13 cellular contexts compared by ENCODE assay signal in the genomic region with DNA sequence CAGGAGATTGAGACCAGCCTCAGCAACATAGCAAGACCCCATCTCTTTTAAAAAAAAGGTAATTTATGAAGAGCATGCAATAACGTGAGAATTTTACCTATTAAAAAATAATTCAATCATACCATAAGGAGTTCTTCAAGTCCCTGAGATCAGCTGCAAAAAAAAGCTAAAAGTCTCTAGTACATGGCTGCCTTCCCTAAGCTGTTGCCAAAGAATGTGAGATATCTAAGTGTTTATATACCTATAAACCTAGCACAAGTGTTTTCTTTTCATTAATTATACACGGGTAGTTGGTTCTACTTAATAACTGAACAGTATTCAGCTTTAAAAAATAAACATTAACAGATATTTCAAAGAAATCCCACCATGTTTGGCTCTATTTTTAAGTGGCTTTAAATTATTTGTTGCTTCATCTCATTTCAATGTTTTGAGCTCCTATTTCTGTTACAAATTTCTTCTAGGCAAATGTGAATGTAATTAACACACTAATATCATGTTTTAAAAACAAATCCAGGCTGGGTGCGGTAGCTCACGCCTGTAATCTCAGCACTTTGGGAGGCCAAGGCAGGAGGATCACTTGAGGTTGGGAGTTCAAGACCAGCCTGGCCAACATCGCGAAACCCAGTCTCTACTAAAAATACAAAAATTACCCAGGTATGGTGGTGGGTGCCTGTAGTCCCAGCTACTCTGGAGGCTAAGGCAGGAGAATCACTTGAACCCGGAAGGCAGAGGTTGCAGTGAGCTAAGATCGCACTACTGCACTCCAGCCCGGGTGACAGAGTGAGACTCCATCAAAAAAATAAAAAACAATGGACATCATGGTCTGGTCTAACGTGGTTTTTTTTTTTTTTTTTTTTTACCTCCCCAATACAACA. TPM values are rescaled to one million over a fixed set of nuclear protein-coding genes. Genes with fewer than 3 reads are reported as not detected.
DNase-seq lines count a peak whose midpoint lies in the region; ATAC-seq, FAIRE-seq and TF ChIP-seq lines count a peak whose summit lies in the region.
"Had no signal": no experiment of that assay in that cellular context is flagged by ENCODE, and none has a peak within 500 bp of the region (broad histone marks: within the 10 kb centered on the region; RNA-seq: fewer than 3 reads in every experiment).

No MANE protein-coding gene starts in this region.

- TF ChIP-seq RAD21 in GM12878 (IDR thresholded peaks at IDR 0.05; ENCODE audit: insufficient read depth, low read depth, low read length) = no peak

- ATAC-seq in CD4-positive, alpha-beta T cell (ENCODE audit: poor library complexity) = no peak
- ATAC-seq in GM12878 (peak; percentile 4), HG02973 (IDR thresholded peaks at IDR 0.05; ENCODE audit: unreplicated experiment) (no peak), GM21360 (IDR thresholded peaks at IDR 0.05; ENCODE audit: unreplicated experiment) (no peak)
- ATAC-seq in natural killer cell treated with Interleukin-12 subunit alpha and Interleukin-12 subunit beta and Interleukin-15 and Interleukin-18, amount 100 ng/mL, for 72 hours = no peak

- no peaks in the 10 kb centered on the region for H3K27me3 ChIP-seq in CD4-positive, alpha-beta T cell (ENCODE audit: control insufficient read depth, insufficient read depth, low read length)
- H3K27me3 ChIP-seq in KMS-11 (ENCODE audit: insufficient read depth, low read depth) = no peaks in the 10 kb centered on the region
- H3K27me3 ChIP-seq in GM12878 (replicated peaks in 1 of 2; ENCODE audit: control insufficient read depth in 2 of 2, insufficient read depth in 2 of 2, low read length in 1 of 2) = no peaks in the 10 kb centered on the region
- H3K27me3 ChIP-seq: hepatocyte had no signal

- no peak overlapping the region for H2AFZ ChIP-seq in KMS-11 (ENCODE audit: low read depth)
- H2AFZ ChIP-seq in GM12878 (ENCODE audit: control insufficient read depth, low read depth, low read length) = no peak overlapping the region
- H2AFZ ChIP-seq: hepatocyte had no signal

- WGBS in GM12878 (ENCODE audit: insufficient coverage, insufficient replicate concordance, low lambda C conversion rate, missing lambda C conversion rate) = 67% methylated on average over 10 of the region's 10 CpGs

- H3K4me2 ChIP-seq in KMS-11 = peak overlapping the region; percentile 52
- H3K4me2 ChIP-seq in GM12878 (ENCODE audit: control insufficient read depth, insufficient read depth) = peak overlapping the region; percentile 57
- H3K4me2 ChIP-seq: hepatocyte had no signal

- intact Hi-C loops in CD4-positive, alpha-beta T cell (cut with DNase I, micrococcal nuclease) = no loop called here
- intact Hi-C loops in GM12878 (cut with micrococcal nuclease; ENCODE audit: unreplicated experiment) = no loop called here

- peaks cover under 1% of the 10 kb centered on the region for H3K9me3 Mint-ChIP-seq in CD4-positive, alpha-beta T cell
- H3K9me3 Mint-ChIP-seq in natural killer cell treated with Interleukin-12 subunit alpha and Interleukin-12 subunit beta and Interleukin-15 and Interleukin-18, amount 100 ng/mL, for 72 hours = no peaks in the 10 kb centered on the region

- SMC1A ChIA-PET in GM12878 (lab: Charles Lee; ENCODE audit: uncharacterized antibody, unreplicated experiment) = interaction anchor here (0.8 to 28.7 kb wide), 13 partner anchors 8 to 128 kb away, joined by 3 to 763 read pairs (median 5); no protein-coding TSS in a partner anchor

- no peaks in the 10 kb centered on the region for H3K27me3 Mint-ChIP-seq in CD4-positive, alpha-beta T cell
- no peaks in the 10 kb centered on the region for H3K27me3 Mint-ChIP-seq in natural killer cell treated with Interleukin-12 subunit alpha and Interleukin-12 subunit beta and Interleukin-15 and Interleukin-18, amount 100 ng/mL, for 72 hours

- CTCF ChIA-PET in CD4-positive, alpha-beta T cell (lab: Charles Lee) = interaction anchor here (1.0 to 1.6 kb wide), 4 partner anchors 11 to 25 kb away, joined by 3 to 6 read pairs (median 4); no protein-coding TSS in a partner anchor
- CTCF ChIA-PET in GM12878 (lab: Yijun Ruan, JAX) = interaction anchor here (1.0 to 3.1 kb wide), 7 partner anchors 12 to 27 kb away, joined by 3 to 12 read pairs (median 4); no protein-coding TSS in a partner anchor

- peaks cover 70% of the 10 kb centered on the region for H3K36me3 Mint-ChIP-seq in CD4-positive, alpha-beta T cell (ENCODE audit: low read depth)
- no peaks in the 10 kb centered on the region for H3K36me3 Mint-ChIP-seq in natural killer cell treated with Interleukin-12 subunit alpha and Interleukin-12 subunit beta and Interleukin-15 and Interleukin-18, amount 100 ng/mL, for 72 hours

- H3K27ac Mint-ChIP-seq in CD4-positive, alpha-beta T cell = peak overlapping the region; percentile 78
- H3K27ac Mint-ChIP-seq in natural killer cell treated with Interleukin-12 subunit alpha and Interleukin-12 subunit beta and Interleukin-15 and Interleukin-18, amount 100 ng/mL, for 72 hours = peak overlapping the region; percentile 91 to 92

- H3K4me1 Mint-ChIP-seq in CD4-positive, alpha-beta T cell (ENCODE audit: low read depth) = peaks cover 77% of the 10 kb centered on the region
- peaks cover 40% of the 10 kb centered on the region in 2 donors for H3K4me1 Mint-ChIP-seq in natural killer cell treated with Interleukin-12 subunit alpha and Interleukin-12 subunit beta and Interleukin-15 and Interleukin-18, amount 100 ng/mL, for 72 hours (ENCODE audit: low read depth in 2 of 2)

- TF ChIP-seq EP300 in GM12878 (IDR thresholded peaks at IDR 0.05; ENCODE audit: borderline replicate concordance in 1 of 2, control insufficient read depth in 1 of 2, low read depth in 2 of 2, low read length in 2 of 2) = no peak

- in situ Hi-C loops in GM12878 (cut with MboI) = no loop called here

- H4K20me1 ChIP-seq in KMS-11 (ENCODE audit: insufficient read depth) = no peaks in the 10 kb centered on the region
- no peaks in the 10 kb centered on the region for H4K20me1 ChIP-seq in GM12878 (ENCODE audit: control insufficient read depth, insufficient read depth)

- no peak for DNase-seq in CD4-positive, alpha-beta T cell
- DNase-seq in GM12878 (ENCODE audit: low read depth, low spot score) (no peak), SIG-M5 (lab: John Stamatoyannopoulos, UW) (no peak), COLO829 (ENCODE audit: low spot score) (no peak)
- DNase-seq in natural killer cell treated with Interleukin-12 subunit alpha and Interleukin-12 subunit beta and Interleukin-15 and Interleukin-18, amount 100 ng/mL, for 72 hours (ENCODE audit: low spot score) = no peak
- DNase-seq: mucosa of descending colon, NCI-H510A, small intestine had no signal

- H3K4me3 Mint-ChIP-seq in CD4-positive, alpha-beta T cell = no peak overlapping the region
- peak overlapping the region; percentile 74 for H3K4me3 Mint-ChIP-seq in natural killer cell treated with Interleukin-12 subunit alpha and Interleukin-12 subunit beta and Interleukin-15 and Interleukin-18, amount 100 ng/mL, for 72 hours
- H3K4me3 Mint-ChIP-seq: CD14-positive monocyte had no signal

- no peak for TF ChIP-seq POLR2A in GM12878 (IDR thresholded peaks at IDR 0.05; ENCODE audit: low read depth, low read length)

- peaks cover 5% of the 10 kb centered on the region for H3K9me3 ChIP-seq in CD4-positive, alpha-beta T cell (ENCODE audit: control insufficient read depth, low read length)
- peaks cover 8% of the 10 kb centered on the region; the same call in 2 of the 3 replicates for H3K9me3 ChIP-seq in GM12878 (replicated peaks; ENCODE audit: control insufficient read depth, insufficient read depth, low read length)

- H3K4me3 ChIP-seq in KMS-11 (IDR thresholded peaks at IDR 0.05; ENCODE audit: insufficient read depth, low read depth, low read length) (no peak overlapping the region), GM12878 (no peak overlapping the region; the same call in 1 of the 2 replicates)
- H3K4me3 ChIP-seq: hepatocyte, mucosa of descending colon had no signal

- peak overlapping the region; percentile 56 for H3K9ac ChIP-seq in KMS-11
- H3K9ac ChIP-seq in GM12878 (ENCODE audit: control insufficient read depth, insufficient read depth, low read length) = peak overlapping the region; percentile 57

- H3K27ac ChIP-seq in CD4-positive, alpha-beta T cell (ENCODE audit: low read depth, low read length) = no peak overlapping the region
- H3K27ac ChIP-seq in KMS-11 (peak overlapping the region; percentile 93), GM12878 (ENCODE audit: control insufficient read depth, insufficient read depth) (peak overlapping the region; percentile 83)

- TF ChIP-seq CTCF in CD4-positive, alpha-beta T cell (IDR thresholded peaks at IDR 0.05) = no peak
- TF ChIP-seq CTCF in KMS-11 (conservative IDR thresholded peaks at IDR 0.05; ENCODE audit: low read depth, low read length) (no peak), GM12878 (IDR thresholded peaks at IDR 0.05 in 2 of 3, conservative IDR thresholded peaks at IDR 0.05 in 1 of 3; ENCODE audit: control insufficient read depth in 2 of 3, extremely low read depth in 1 of 3, insufficient read depth in 1 of 3, low read depth in 3 of 3, low read length in 3 of 3) (no peak)

- FAIRE-seq in GM12878 (lab: Jason Lieb, UNC) = no peak
- FAIRE-seq: small intestine had no signal

- POLR2A ChIA-PET in CD4-positive, alpha-beta T cell (lab: Charles Lee) = no interaction called here
- POLR2A ChIA-PET in GM12878 (lab: Charles Lee) = interaction anchor here (0.7 to 10.6 kb wide), 15 partner anchors 9 to 131 kb away, joined by 3 to 270 read pairs (median 10); no protein-coding TSS in a partner anchor

- H3K36me3 ChIP-seq in KMS-11 (ENCODE audit: insufficient read depth) (no peaks in the 10 kb centered on the region), GM12878 (ENCODE audit: control insufficient read depth in 2 of 2, insufficient read depth in 2 of 2, low read length in 1 of 2) (peaks cover 8 to 30% of the 10 kb centered on the region in 2 experiments)

- H3K79me2 ChIP-seq in KMS-11 (ENCODE audit: insufficient read depth, low read depth) (peaks cover 55% of the 10 kb centered on the region), GM12878 (ENCODE audit: control insufficient read depth, insufficient read depth, low read length) (peaks cover 98% of the 10 kb centered on the region)

- TSS peak; percentile 97 for BruUV-seq in GM12878 (replicated peaks; lab: Mats Ljungman, UMichigan)

- RAD21 ChIA-PET in GM12878 (lab: Charles Lee; ENCODE audit: unreplicated experiment) = interaction anchor here (0.6 to 17.1 kb wide), 14 partner anchors 9 to 183 kb away, joined by 3 to 418 read pairs (median 5); a partner anchor contains a TSS

- H3K4me1 ChIP-seq in KMS-11 (ENCODE audit: low read depth, poor library complexity, severe bottlenecking) (peaks cover 67% of the 10 kb centered on the region), GM12878 (ENCODE audit: control insufficient read depth, insufficient read depth, low read length) (peaks cover 84% of the 10 kb centered on the region)

RNA-seq across cellular contexts. Expression of a gene that starts 25.7 kb away (rescaled TPM):
- total RNA-seq in CD4-positive, alpha-beta T cell = 100 to 1,000 TPM; 166 to 181 TPM
- 1,139 and 1,239 TPM in 2 replicates for total RNA-seq in GM12878 (2013; cell fraction: nucleolus; rRNA removed)
- total RNA-seq in GM12878 (2014; rRNA removed) (167 and 204 TPM in 2 replicates), GM12878 (2014; rRNA removed; fragmentation: Illumina TruSeq; extraction: Trizol) (277 and 283 TPM in 2 replicates), GM12878 (2021) (353 and 356 TPM in 2 replicates)
- 193 TPM for polyA plus RNA-seq in GM12878 (2011; ENCODE audit: low read depth)
- polyA plus RNA-seq in GM12878 (2011; rRNA removed) (188 and 268 TPM in 2 replicates), GM12878 (2014; fragmentation: Illumina TruSeq; extraction: Trizol) (258 and 290 TPM in 2 replicates), GM12878 (2014; fragmentation: Nextera tagmentation; extraction: Ambion mirVana) (10 to 100 TPM; 64.5 to 80.5 TPM), GM12878 (2014; rRNA removed) (180 and 208 TPM in 2 replicates), GM12878 (2016; fragmentation: Nextera tagmentation; extraction: Ambion mirVana) (100 to 1,000 TPM; 165 to 170 TPM)
- polyA plus RNA-seq in GM12878 (2011; cell fraction: cytosol; rRNA removed) = 82.5 and 118 TPM in 2 replicates
- 111 and 142 TPM in 2 replicates for polyA plus RNA-seq in GM12878 (2011; cell fraction: nucleus; rRNA removed)
- polyA plus RNA-seq in GM12878 (2012) = 288 and 297 TPM in 2 replicates
- polyA minus RNA-seq in GM12878 (2011; rRNA and poly(A)+ RNA removed) = 163 and 327 TPM in 2 replicates
- polyA minus RNA-seq in GM12878 (2011; cell fraction: cytosol; rRNA and poly(A)+ RNA removed) = 124 and 136 TPM in 2 replicates
- polyA minus RNA-seq in GM12878 (2011; cell fraction: nucleus; rRNA and poly(A)+ RNA removed) = 73.0 and 135 TPM in 2 replicates
- 100 to 1,000 TPM; 124 to 141 TPM for total RNA-seq in natural killer cell treated with Interleukin-12 subunit alpha and Interleukin-12 subunit beta and Interleukin-15 and Interleukin-18, amount 100 ng/mL, for 72 hours

RNA-seq across cellular contexts. Expression of a gene that starts 36.4 kb away (rescaled TPM):
- 10 to 100 TPM; 18.9 to 19.2 TPM for total RNA-seq in CD4-positive, alpha-beta T cell
- 50.0 and 61.3 TPM in 2 replicates for total RNA-seq in GM12878 (2013; cell fraction: nucleolus; rRNA removed)
- total RNA-seq in GM12878 (2014; rRNA removed) (10.1 and 10.3 TPM in 2 replicates), GM12878 (2014; rRNA removed; fragmentation: Illumina TruSeq; extraction: Trizol) (9.9 and 10.0 TPM in 2 replicates), GM12878 (2021) (14.9 and 16.6 TPM in 2 replicates)
- 10.6 TPM for polyA plus RNA-seq in GM12878 (2011; ENCODE audit: low read depth)
- polyA plus RNA-seq in GM12878 (2011; rRNA removed) (21.4 and 23.2 TPM in 2 replicates), GM12878 (2014; fragmentation: Illumina TruSeq; extraction: Trizol) (13.2 and 14.0 TPM in 2 replicates), GM12878 (2014; fragmentation: Nextera tagmentation; extraction: Ambion mirVana) (1 to 10 TPM; 2.7 to 2.9 TPM), GM12878 (2014; rRNA removed) (10.0 and 11.2 TPM in 2 replicates), GM12878 (2016; fragmentation: Nextera tagmentation; extraction: Ambion mirVana) (10 to 100 TPM in 1 of 2 experiments, 1 to 10 TPM in 1; 6.3 to 10.9 TPM)
- 11.0 and 12.5 TPM in 2 replicates for polyA plus RNA-seq in GM12878 (2011; cell fraction: cytosol; rRNA removed)
- polyA plus RNA-seq in GM12878 (2011; cell fraction: nucleus; rRNA removed) = 19.9 and 23.2 TPM in 2 replicates
- 14.5 and 22.9 TPM in 2 replicates for polyA plus RNA-seq in GM12878 (2012)
- 22.1 and 23.7 TPM in 2 replicates for polyA minus RNA-seq in GM12878 (2011; rRNA and poly(A)+ RNA removed)
- polyA minus RNA-seq in GM12878 (2011; cell fraction: cytosol; rRNA and poly(A)+ RNA removed) = 7.4 and 18.3 TPM in 2 replicates
- polyA minus RNA-seq in GM12878 (2011; cell fraction: nucleus; rRNA and poly(A)+ RNA removed) = 10.5 and 20.3 TPM in 2 replicates
- total RNA-seq in natural killer cell treated with Interleukin-12 subunit alpha and Interleukin-12 subunit beta and Interleukin-15 and Interleukin-18, amount 100 ng/mL, for 72 hours = 10 to 100 TPM; 32.6 to 32.8 TPM
